ENCODE assay signal across 18 cellular contexts in genomic region chr6:106642476-106642875, GRCh38. TPM values are rescaled to one million over a fixed set of nuclear protein-coding genes. Genes with fewer than 3 reads are reported as not detected.
A peak's percentile ranks its signal among the peaks of the same experiment; 100 is the strongest.
DNase-seq lines count a peak whose midpoint lies in the region; ATAC-seq and TF ChIP-seq lines count a peak whose summit lies in the region.
"Had no signal": no experiment of that assay in that cellular context is flagged by ENCODE, and none has a peak within 500 bp of the region (broad histone marks: within the 10 kb centered on the region; RNA-seq: fewer than 3 reads in every experiment).

No MANE protein-coding gene starts in this region.

- H3K27me3 Mint-ChIP-seq in stimulated activated memory B cell treated with anti-CD40 and anti-IgM and Interleukin-4, amounts not matched to agents 10 μg/mL and 1 μg/mL and 100 μg/mL, for 72 hours = no peaks in the 10 kb centered on the region

- peaks cover 26% of the 10 kb centered on the region for H3K4me1 Mint-ChIP-seq in stimulated activated memory B cell treated with anti-CD40 and anti-IgM and Interleukin-4, amounts not matched to agents 10 μg/mL and 1 μg/mL and 100 μg/mL, for 72 hours

- H3K27me3 ChIP-seq in ACC112 (ENCODE audit: insufficient read depth, low read length) = no peaks in the 10 kb centered on the region
- no peaks in the 10 kb centered on the region for H3K27me3 ChIP-seq in suprapubic skin

- H3K4me1 ChIP-seq in ACC112 (ENCODE audit: control insufficient read depth, insufficient read depth, low read length, unreplicated experiment) = peaks cover 9% of the 10 kb centered on the region
- H3K4me1 ChIP-seq in suprapubic skin = no peaks in the 10 kb centered on the region

- no peak for ATAC-seq in stimulated activated memory B cell treated with anti-CD40 and anti-IgM and Interleukin-4, amounts not matched to agents 10 μg/mL and 1 μg/mL and 100 μg/mL, for 72 hours
- ATAC-seq: K562 had no signal

- peak overlapping the region; percentile 44 for H3K27ac Mint-ChIP-seq in stimulated activated memory B cell treated with anti-CD40 and anti-IgM and Interleukin-4, amounts not matched to agents 10 μg/mL and 1 μg/mL and 100 μg/mL, for 72 hours

- TF ChIP-seq POLR2A in suprapubic skin (IDR thresholded peaks at IDR 0.05) = no peak

- no peaks in the 10 kb centered on the region for H3K9me3 ChIP-seq in suprapubic skin

- H3K4me3 Mint-ChIP-seq in stimulated activated memory B cell treated with anti-CD40 and anti-IgM and Interleukin-4, amounts not matched to agents 10 μg/mL and 1 μg/mL and 100 μg/mL, for 72 hours = no peak overlapping the region

- TF ChIP-seq EP300 in suprapubic skin (IDR thresholded peaks at IDR 0.05) = no peak

- peaks cover 4% of the 10 kb centered on the region for H3K79me2 ChIP-seq in ACC112 (ENCODE audit: control insufficient read depth, insufficient read depth, low read length, unreplicated experiment)

- peak overlapping the region; percentile 70 for H3K27ac ChIP-seq in ACC112 (ENCODE audit: low read depth, low read length)
- no peak overlapping the region for H3K27ac ChIP-seq in suprapubic skin
- H3K27ac ChIP-seq: PC-9, RWPE1 had no signal

- H3K36me3 ChIP-seq in ACC112 (ENCODE audit: insufficient read depth, low read length) (peaks cover 5% of the 10 kb centered on the region; the same call in 1 of the 2 replicates), suprapubic skin (peaks cover 51% of the 10 kb centered on the region)

- H3K4me3 ChIP-seq in ACC112 (ENCODE audit: low read depth, low read length) (no peak overlapping the region), suprapubic skin (no peak overlapping the region)
- H3K4me3 ChIP-seq: K562, PC-9 had no signal

- DNase-seq in M059J (ENCODE audit: low read depth) (peak; percentile 20), dermis blood vessel endothelial cell (peak; percentile 3), DMS153 treated with DMSO at 0.1 percent for 48 hours (lab: John Stamatoyannopoulos, UW; ENCODE audit: unreplicated experiment) (no peak), GM20000 (ENCODE audit: low spot score) (no peak), suprapubic skin (ENCODE audit: low spot score in 2 of 2) (no peak)
- DNase-seq: C1 segment of cervical spinal cord, DMS79 treated with DMSO at 0.1 percent for 48 hours, H7, NCI-H1417 treated with DMSO at 0.1 percent for 48 hours, NCI-H1930, NCI-H345, NCI-H524 treated with DMSO at 0.1 percent for 48 hours, PC-9, SIG-M5 had no signal

- H2AFZ ChIP-seq in ACC112 (ENCODE audit: low read length, unreplicated experiment) = no peak overlapping the region
- H2AFZ ChIP-seq: PC-9 had no signal

- 89% methylated on average over 4 of the region's 4 CpGs for WGBS in suprapubic skin

- no peaks in the 10 kb centered on the region for H3K9me3 Mint-ChIP-seq in stimulated activated memory B cell treated with anti-CD40 and anti-IgM and Interleukin-4, amounts not matched to agents 10 μg/mL and 1 μg/mL and 100 μg/mL, for 72 hours

- TF ChIP-seq CTCF in GM20000 (IDR thresholded peaks at IDR 0.05; ENCODE audit: extremely low read depth, missing control alignments) = no peak
- no peak for TF ChIP-seq CTCF in suprapubic skin (IDR thresholded peaks at IDR 0.05)

- H3K36me3 Mint-ChIP-seq in stimulated activated memory B cell treated with anti-CD40 and anti-IgM and Interleukin-4, amounts not matched to agents 10 μg/mL and 1 μg/mL and 100 μg/mL, for 72 hours = peaks cover 55% of the 10 kb centered on the region

RNA-seq across cellular contexts. Expression of gene QRSL1, which starts 13.1 kb away (rescaled TPM):
- 13.0 and 17.0 TPM in 2 replicates for total RNA-seq in M059J (2014; rRNA removed; shearing (Covaris generic))
- total RNA-seq in dermis blood vessel endothelial cell (8.3 and 12.6 TPM in 2 replicates), suprapubic skin (10 to 100 TPM in 1 of 4 donors, 1 to 10 TPM in 3; 6.4 to 10.4 (median 7.0) TPM)

RNA-seq across cellular contexts. Expression of gene RTN4IP1, which starts 13.2 kb away (rescaled TPM):
- total RNA-seq in M059J (2014; rRNA removed; shearing (Covaris generic)) = 13.3 and 20.8 TPM in 2 replicates
- 5.4 and 6.2 TPM in 2 replicates for total RNA-seq in dermis blood vessel endothelial cell
- 1 to 10 TPM; 1.8 to 5.3 (median 3.3) TPM for total RNA-seq in suprapubic skin

Comparison
In these comparisons a context has a peak if more than half of its experiments do, and no peak if none do; other contexts are left out.
1. DNase-seq: peak in M059J (single experiment) and dermis blood vessel endothelial cell (single experiment); none in DMS153 treated with DMSO at 0.1 percent for 48 hours (single experiment), GM20000 (single experiment) and suprapubic skin (0 of 2).